In the genomic region with DNA sequence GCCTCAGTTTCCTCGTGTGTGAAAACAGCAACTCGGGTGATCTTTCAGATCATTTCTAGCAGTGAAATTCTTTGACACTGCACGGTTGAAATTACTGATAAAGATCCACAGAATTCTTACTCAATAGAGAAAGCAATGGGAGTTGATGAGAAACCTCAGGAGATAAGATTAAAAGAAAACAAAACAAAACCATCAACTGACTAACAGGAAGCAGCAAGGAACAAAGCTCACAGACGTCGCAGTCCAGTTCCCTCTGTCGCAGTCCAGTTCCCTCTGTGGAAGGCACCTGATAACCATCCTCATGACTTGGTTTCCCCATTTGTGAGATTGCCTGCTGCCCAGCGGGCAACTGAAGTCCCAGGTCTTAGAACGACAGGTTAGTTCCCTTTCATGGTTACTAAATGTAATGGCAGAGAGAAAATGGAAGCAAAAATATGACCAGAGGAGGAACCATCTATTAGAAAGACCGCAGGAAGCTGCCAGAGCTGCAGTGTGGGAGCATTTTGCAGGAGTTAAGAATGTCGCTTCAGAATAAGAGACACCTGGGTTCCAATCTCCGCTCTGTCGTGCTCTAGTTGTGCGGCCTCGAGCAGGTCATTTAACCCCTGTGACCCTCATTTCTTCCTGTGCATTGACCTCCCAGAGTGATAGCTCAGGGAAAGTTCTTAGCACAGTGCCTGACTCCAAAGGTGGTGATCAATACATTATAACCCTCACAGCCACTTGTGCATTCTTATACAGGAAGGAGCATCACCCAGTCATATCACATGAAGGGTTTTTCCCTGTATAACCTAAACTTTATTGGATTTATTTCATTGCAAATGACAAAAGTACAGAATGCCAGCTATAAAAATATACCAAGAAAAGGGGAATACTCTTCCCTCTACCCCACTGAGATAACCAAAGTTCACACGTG, we compare ENCODE assay signal across 12 cellular contexts. TPM values are rescaled to one million over a fixed set of nuclear protein-coding genes. Genes with fewer than 3 reads are reported as not detected.
DNase-seq lines count a peak whose midpoint lies in the region; ATAC-seq and TF ChIP-seq lines count a peak whose summit lies in the region.
"Had no signal": no experiment of that assay in that cellular context is flagged by ENCODE, and none has a peak within 500 bp of the region (broad histone marks: within the 10 kb centered on the region; RNA-seq: fewer than 3 reads in every experiment).

No MANE protein-coding gene starts in this region.

- H3K36me3 Mint-ChIP-seq in activated T-cell treated with anti-CD3 and anti-CD28 coated beads, Interleukin-2, amount 50 U/mL, for 72 hours (ENCODE audit: insufficient read depth in 2 of 2): no peaks in the 10 kb centered on the region

- POLR2A ChIA-PET in Panc1 (lab: Charles Lee): interaction anchor here (0.7 kb wide), 1 partner anchor 26 kb away, joined by 4 read pairs; no protein-coding TSS in a partner anchor

- 69% methylated on average over 15 of the region's 15 CpGs for WGBS in suprapubic skin

- in situ Hi-C loops in Panc1 (cut with HindIII; ENCODE audit: low pct_unique_long_range_greater_than_20kb, low sequenced_read_pairs): no loop called here

- TF ChIP-seq POLR2A in suprapubic skin (IDR thresholded peaks at IDR 0.05): no peak

- no peaks in the 10 kb centered on the region for H3K9me3 Mint-ChIP-seq in activated T-cell treated with anti-CD3 and anti-CD28 coated beads, Interleukin-2, amount 50 U/mL, for 72 hours

- H3K4me1 ChIP-seq in Panc1 (ENCODE audit: control insufficient read depth, insufficient read depth, low read length): peaks cover 67% of the 10 kb centered on the region
- H3K4me1 ChIP-seq in suprapubic skin: peaks cover 6% of the 10 kb centered on the region
- H3K4me1 ChIP-seq: right lobe of liver had no signal

- ATAC-seq in activated T-cell treated with anti-CD3 and anti-CD28 coated beads, Interleukin-2, amount 50 U/mL, for 72 hours (replicated peaks in 1 of 2): peak in 1 of 2 donors; percentile 52
- ATAC-seq in Panc1: peak; percentile 43
- ATAC-seq in HG02759 (IDR thresholded peaks at IDR 0.05; ENCODE audit: unreplicated experiment): no peak

- no peaks in the 10 kb centered on the region for H3K27me3 ChIP-seq in Panc1 (ENCODE audit: control insufficient read depth, insufficient read depth, low read length)
- no peaks in the 10 kb centered on the region for H3K27me3 ChIP-seq in suprapubic skin
- H3K27me3 ChIP-seq: right lobe of liver had no signal

- H3K9me3 ChIP-seq in Panc1 (ENCODE audit: control insufficient read depth, insufficient read depth, low read depth, low read length) (no peaks in the 10 kb centered on the region), suprapubic skin (no peaks in the 10 kb centered on the region)
- H3K9me3 ChIP-seq: right lobe of liver had no signal

- TF ChIP-seq EP300 in suprapubic skin (IDR thresholded peaks at IDR 0.05): no peak

- CTCF ChIA-PET in Panc1 (lab: Charles Lee): interaction anchor here (0.5 kb wide), 1 partner anchor 1309 kb away, joined by 5 read pairs; no protein-coding TSS in a partner anchor

- no peak overlapping the region for H3K27ac Mint-ChIP-seq in activated T-cell treated with anti-CD3 and anti-CD28 coated beads, Interleukin-2, amount 50 U/mL, for 72 hours

- H3K36me3 ChIP-seq in Panc1 (ENCODE audit: control insufficient read depth, insufficient read depth, low read length): no peaks in the 10 kb centered on the region
- H3K36me3 ChIP-seq in suprapubic skin: no peaks in the 10 kb centered on the region
- H3K36me3 ChIP-seq: right lobe of liver had no signal

- no TSS peak for BruUV-seq in Panc1 (replicated peaks; lab: Mats Ljungman, UMichigan)

- H3K4me1 Mint-ChIP-seq in activated T-cell treated with anti-CD3 and anti-CD28 coated beads, Interleukin-2, amount 50 U/mL, for 72 hours (ENCODE audit: low read depth): peaks cover 24% of the 10 kb centered on the region

- intact Hi-C loops in Panc1 (cut with micrococcal nuclease; ENCODE audit: unreplicated experiment): loop anchor here (5.0 kb wide), 1 partner anchor 100 kb away; no protein-coding TSS in a partner anchor

- H3K4me3 ChIP-seq in Panc1 (ENCODE audit: low read depth in 2 of 2, low read length in 2 of 2) (peak overlapping the region; percentile 17 to 28; a peak in 3 of 4 replicates), fibroblast of villous mesenchyme (ENCODE audit: low read depth, low read length) (peak overlapping the region; percentile 4), suprapubic skin (peak overlapping the region; percentile 16)
- H3K4me3 ChIP-seq: right lobe of liver had no signal

- no peaks in the 10 kb centered on the region for H3K27me3 Mint-ChIP-seq in activated T-cell treated with anti-CD3 and anti-CD28 coated beads, Interleukin-2, amount 50 U/mL, for 72 hours (ENCODE audit: low read depth)

- H3K4me3 Mint-ChIP-seq in activated T-cell treated with anti-CD3 and anti-CD28 coated beads, Interleukin-2, amount 50 U/mL, for 72 hours: peak overlapping the region; percentile 41 to 71

- H3K27ac ChIP-seq in Panc1 (ENCODE audit: low read length) (peak overlapping the region; percentile 98), suprapubic skin (no peak overlapping the region)
- H3K27ac ChIP-seq: right lobe of liver had no signal

- DNase-seq in activated T-cell treated with anti-CD3 and anti-CD28 coated beads, Interleukin-2, amount 50 U/mL, for 72 hours: no peak
- DNase-seq in activated T-cell treated with anti-CD3 and anti-CD28 coated beads for 4 hours: no peak
- DNase-seq in Panc1 (ENCODE audit: low read depth, low spot score): no peak
- peak; percentile 33 for DNase-seq in fibroblast of villous mesenchyme (ENCODE audit: low read depth)
- no peak for DNase-seq in suprapubic skin (ENCODE audit: low spot score in 2 of 2)
- no peak for DNase-seq in SKM-1 treated with dmso at 0.1 percent for 144 hours (lab: John Stamatoyannopoulos, UW; ENCODE audit: unreplicated experiment)
- no peak for DNase-seq in activated effector memory CD4-positive, alpha-beta T cell treated with Interleukin-2 at 50 U/mL for 16 hours
- DNase-seq: caudate nucleus, foreskin fibroblast, right lobe of liver, SHP77 had no signal

- TF ChIP-seq CTCF in Panc1 (IDR thresholded peaks at IDR 0.05) (no peak), fibroblast of villous mesenchyme (IDR thresholded peaks at IDR 0.05; ENCODE audit: insufficient read depth, low read depth, low read length) (no peak), suprapubic skin (IDR thresholded peaks at IDR 0.05) (no peak)

RNA-seq across cellular contexts. Expression of gene MED13L, which starts 5.1 kb away (rescaled TPM):
- 10 to 100 TPM; 72.8 to 74.5 TPM for total RNA-seq in activated T-cell treated with anti-CD3 and anti-CD28 coated beads, Interleukin-2, amount 50 U/mL, for 72 hours
- total RNA-seq in Panc1 (2021; ENCODE audit: unreplicated experiment) (170 TPM), fibroblast of villous mesenchyme (120 and 189 TPM in 2 replicates), suprapubic skin (100 to 1,000 TPM; 173 to 418 (median 228) TPM)
- polyA plus RNA-seq in Panc1 (2012; ENCODE audit: insufficient read length): 34.4 TPM
